ENCODE assay signal across 6 cellular contexts in the genomic region with DNA sequence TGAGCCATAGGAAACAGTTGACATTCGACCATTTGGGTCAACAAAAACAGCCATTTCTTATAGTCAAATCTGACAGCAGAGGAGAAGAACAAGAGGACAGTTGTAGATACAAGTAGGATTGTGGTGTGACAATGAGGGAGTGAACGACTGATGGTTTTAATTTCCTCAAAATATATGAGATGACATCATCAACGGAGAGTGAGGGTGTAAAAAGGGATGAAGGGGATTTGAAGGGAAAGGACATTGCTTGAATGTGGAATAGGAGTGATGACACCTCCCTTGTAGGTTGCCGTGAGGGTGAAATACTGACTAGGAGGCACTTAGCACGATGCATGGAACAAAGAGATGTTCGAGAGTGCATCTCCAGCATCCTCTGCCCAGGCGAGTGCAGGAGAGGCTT.
"Had no signal": no experiment of that assay in that cellular context is flagged by ENCODE, and none has a peak within 500 bp of the region (broad histone marks: within the 10 kb centered on the region; RNA-seq: fewer than 3 reads in every experiment).

No MANE protein-coding gene starts in this region.

- H3K4me1 ChIP-seq: HAP-1 had no signal

- H3K27me3 Mint-ChIP-seq: IgD-negative memory B cell had no signal

- H3K4me3 Mint-ChIP-seq: GM23338, IgD-negative memory B cell had no signal

- H3K9me3 ChIP-seq: HAP-1 had no signal

- H3K4me2 ChIP-seq: GM23338 had no signal

- H2AFZ ChIP-seq: GM23338 had no signal

- H3K27ac Mint-ChIP-seq: GM23338, IgD-negative memory B cell had no signal

- H3K4me1 Mint-ChIP-seq: GM23338, IgD-negative memory B cell had no signal

- H3K36me3 Mint-ChIP-seq: IgD-negative memory B cell had no signal

- H3K4me3 ChIP-seq: GM23338, HAP-1 had no signal

- DNase-seq: H7, KBM-7 had no signal

- ATAC-seq: GM23338, HCT116 had no signal

- H3K36me3 ChIP-seq: HAP-1 had no signal
